Comparison of ENCODE assay signal across 24 cellular contexts in the genomic region with DNA sequence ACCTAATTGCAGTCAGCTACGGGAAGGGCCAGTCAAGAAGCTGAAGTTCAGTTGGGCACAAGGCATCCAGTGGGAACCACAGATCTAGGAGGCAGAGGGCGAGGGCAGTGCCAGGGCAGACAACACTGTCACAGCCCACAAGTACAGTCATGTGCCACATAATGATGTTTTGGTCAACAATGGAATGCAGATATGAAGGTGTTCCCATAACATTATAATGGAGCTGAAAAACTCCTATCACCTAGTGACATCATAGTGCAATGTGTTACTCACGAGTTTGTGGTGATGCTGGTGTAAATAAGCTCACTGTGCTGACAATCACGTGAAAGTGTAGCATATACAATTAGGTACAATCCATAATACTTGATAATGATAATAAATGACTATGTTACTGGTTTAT. TPM values are rescaled to one million over a fixed set of nuclear protein-coding genes. Genes with fewer than 3 reads are reported as not detected.
DNase-seq lines count a peak whose midpoint lies in the region; ATAC-seq, FAIRE-seq and TF ChIP-seq lines count a peak whose summit lies in the region.
"Had no signal": no experiment of that assay in that cellular context is flagged by ENCODE, and none has a peak within 500 bp of the region (broad histone marks: within the 10 kb centered on the region; RNA-seq: fewer than 3 reads in every experiment).

No MANE protein-coding gene starts in this region.

- no peaks in the 10 kb centered on the region for H3K79me1 ChIP-seq in trophoblast cell (ENCODE audit: low read length)
- no peaks in the 10 kb centered on the region for H3K79me1 ChIP-seq in H9 (ENCODE audit: insufficient read depth, low read depth, low read length, poor library complexity, severe bottlenecking)

- H2AFZ ChIP-seq in trophoblast cell (ENCODE audit: insufficient read depth, low read length, poor library complexity): no peak overlapping the region
- H2AFZ ChIP-seq in H9 (ENCODE audit: low read length): no peak overlapping the region
- H2AFZ ChIP-seq: GM23248 had no signal

- no peak overlapping the region for H4K5ac ChIP-seq in H9 (ENCODE audit: insufficient read length, low read depth, low read length)

- no peak for TF ChIP-seq POLR2A in GM12892 (IDR thresholded peaks at IDR 0.05; ENCODE audit: low read depth, low read length)

- H3K4ac ChIP-seq in trophoblast cell (ENCODE audit: low read depth, low read length) (no peak overlapping the region), H9 (ENCODE audit: low read depth, low read length) (no peak overlapping the region)

- no peak overlapping the region for H3K27ac ChIP-seq in trophoblast cell (ENCODE audit: low read depth, low read length)
- H3K27ac ChIP-seq in H9 (ENCODE audit: insufficient read length, low read depth, low read length): no peak overlapping the region
- H3K27ac ChIP-seq: BLaER1 treated with 17β-estradiol and CSF1 and Interleukin-3, amounts not matched to agents 10 nM and 100 nM; GM23248; SK-N-MC had no signal

- H3K36me3 Mint-ChIP-seq in H9 (ENCODE audit: insufficient read depth in 1 of 3, low read depth in 3 of 3): peaks cover 0 to 2% (median 0%) of the 10 kb centered on the region in 3 experiments; a peak in 2 of 7 replicates
- H3K36me3 Mint-ChIP-seq: CD8-positive, alpha-beta T cell; IgD-negative memory B cell had no signal

- H3K36me3 ChIP-seq in bronchial epithelial cell (ENCODE audit: control insufficient read depth, insufficient read depth, low read length): no peaks in the 10 kb centered on the region
- H3K36me3 ChIP-seq in trophoblast cell (ENCODE audit: control insufficient read depth in 1 of 2, insufficient read depth in 2 of 2, low read length in 2 of 2): no peaks in the 10 kb centered on the region
- H3K36me3 ChIP-seq: BLaER1 treated with 17β-estradiol and CSF1 and Interleukin-3, amounts not matched to agents 10 nM and 100 nM had no signal

- ATAC-seq in GM19023 (IDR thresholded peaks at IDR 0.05; ENCODE audit: unreplicated experiment): no peak
- ATAC-seq: CD8-positive, alpha-beta T cell had no signal

- H3K9me3 Mint-ChIP-seq in H9: peaks cover 42 to 49% of the 10 kb centered on the region in 2 experiments
- H3K9me3 Mint-ChIP-seq: CD8-positive, alpha-beta T cell; IgD-negative memory B cell had no signal

- peaks cover 5% of the 10 kb centered on the region for H3K23me2 ChIP-seq in H9 (ENCODE audit: insufficient read length, low read depth, low read length, poor library complexity, severe bottlenecking)

- H3K4me3 ChIP-seq in bronchial epithelial cell (ENCODE audit: low read depth, low read length): no peak overlapping the region
- no peak overlapping the region for H3K4me3 ChIP-seq in trophoblast cell (ENCODE audit: low read depth, low read length)
- H3K4me3 ChIP-seq: BLaER1 treated with 17β-estradiol and CSF1 and Interleukin-3, amounts not matched to agents 10 nM and 100 nM; GM23248; SK-N-MC had no signal

- FAIRE-seq in GM12892 (lab: Jason Lieb, UNC): peak; percentile 44
- FAIRE-seq in bronchial epithelial cell (lab: Jason Lieb, UNC): peak; percentile 7

- H3K4me1 Mint-ChIP-seq in H9: peaks cover 0 to 6% of the 10 kb centered on the region in 2 experiments; a peak in 2 of 4 replicates

- TF ChIP-seq CTCF in bronchial epithelial cell (IDR thresholded peaks at IDR 0.05; ENCODE audit: insufficient read depth, low read length, severe bottlenecking) (no peak), H9 (conservative IDR thresholded peaks at IDR 0.05) (no peak)

- H3K4me2 ChIP-seq in trophoblast cell (ENCODE audit: low read length): no peak overlapping the region
- H3K4me2 ChIP-seq in H9 (ENCODE audit: insufficient read depth, insufficient read length, low read length): no peak overlapping the region
- H3K4me2 ChIP-seq: BLaER1 treated with 17β-estradiol and CSF1 and Interleukin-3, amounts not matched to agents 10 nM and 100 nM had no signal

- H3K79me2 ChIP-seq in trophoblast cell (ENCODE audit: control insufficient read depth, insufficient read depth, low read length, poor library complexity): no peaks in the 10 kb centered on the region
- no peaks in the 10 kb centered on the region for H3K79me2 ChIP-seq in H9 (ENCODE audit: insufficient read depth, low read length)

- peaks cover 2 to 5% of the 10 kb centered on the region in 2 experiments for H3K4me1 ChIP-seq in trophoblast cell (ENCODE audit: control insufficient read depth in 1 of 2, insufficient read depth in 2 of 2, low read length in 2 of 2)
- H3K4me1 ChIP-seq in H9 (ENCODE audit: insufficient read depth, low read length): no peaks in the 10 kb centered on the region

- DNase-seq in GM12892 (ENCODE audit: insufficient read length): no peak
- DNase-seq in M059J (ENCODE audit: low read depth): peak; percentile 69
- DNase-seq in bronchial epithelial cell (ENCODE audit: low read depth): peak; percentile 52
- peak; percentile 13 to 49 for DNase-seq in trophoblast cell
- no peak for DNase-seq in H9
- DNase-seq in islet precursor cell: no peak
- no peak for DNase-seq in NCI-H1105 (lab: John Stamatoyannopoulos, UW)
- DNase-seq: CD8-positive, alpha-beta T cell; DMS153; EL; GM23248; HCEC 1CT; NCI-H1436; NCI-H187 treated with DMSO at 0.1 percent for 48 hours; NCI-H2107; NCI-H446 treated with DMSO at 0.1 percent for 48 hours; NCI-H526 treated with DMSO at 0.1 percent for 48 hours; RPMI8226; SHP77 treated with DMSO at 0.1 percent for 48 hours had no signal

- H3K9ac ChIP-seq in trophoblast cell (ENCODE audit: low read length) (no peak overlapping the region), H9 (ENCODE audit: extremely low read depth, insufficient read length, low read length) (no peak overlapping the region)
- H3K9ac ChIP-seq: BLaER1 treated with 17β-estradiol and CSF1 and Interleukin-3, amounts not matched to agents 10 nM and 100 nM; GM23248 had no signal

- no peak overlapping the region for H2BK120ac ChIP-seq in trophoblast cell (ENCODE audit: insufficient read depth, low read length, poor library complexity)
- H2BK120ac ChIP-seq in H9 (ENCODE audit: low read depth, low read length, poor library complexity, severe bottlenecking): no peak overlapping the region

- H4K8ac ChIP-seq in trophoblast cell (ENCODE audit: low read depth, low read length): no peak overlapping the region
- H4K8ac ChIP-seq in H9 (replicated peaks; ENCODE audit: insufficient read length, low read depth, low read length): no peak overlapping the region

- H4K20me1 ChIP-seq in H9 (ENCODE audit: control insufficient read depth, insufficient read depth, insufficient read length): no peaks in the 10 kb centered on the region
- H4K20me1 ChIP-seq: BLaER1 treated with 17β-estradiol and CSF1 and Interleukin-3, amounts not matched to agents 10 nM and 100 nM had no signal

- H3K27ac Mint-ChIP-seq in H9: no peak overlapping the region
- H3K27ac Mint-ChIP-seq: CD8-positive, alpha-beta T cell had no signal

- H3K9me3 ChIP-seq in trophoblast cell (ENCODE audit: insufficient read depth, low read depth, low read length): no peaks in the 10 kb centered on the region
- H3K9me3 ChIP-seq in H9 (ENCODE audit: control insufficient read depth, low read depth, low read length): peaks cover 14% of the 10 kb centered on the region

- H2BK5ac ChIP-seq in trophoblast cell (ENCODE audit: low read depth, low read length, poor library complexity): no peak overlapping the region
- H2BK5ac ChIP-seq in H9 (ENCODE audit: insufficient read length, low read length): no peak overlapping the region

- H3K56ac ChIP-seq in H9 (ENCODE audit: insufficient read length, low read depth, low read length): no peak overlapping the region

- no peak overlapping the region for H4K12ac ChIP-seq in trophoblast cell (ENCODE audit: low read depth, low read length)

- H2BK15ac ChIP-seq in H9 (ENCODE audit: low read depth, low read length): no peak overlapping the region

- H3K4me3 Mint-ChIP-seq in H9: no peak overlapping the region
- H3K4me3 Mint-ChIP-seq: CD8-positive, alpha-beta T cell; IgD-negative memory B cell had no signal

- no CpG with 5 or more reads among the region's 4 CpGs for whole genome bisulfite sequencing in trophoblast cell (ENCODE audit: extremely low coverage, insufficient coverage, insufficient read length)
- no CpG with 5 or more reads among the region's 4 CpGs for WGBS in H9 (ENCODE audit: extremely low coverage, insufficient read length, low lambda C conversion rate)

- peaks cover 60% of the 10 kb centered on the region for H3K27me3 Mint-ChIP-seq in H9 (ENCODE audit: low read depth)

- no peak overlapping the region for H3T11ph ChIP-seq in H9 (ENCODE audit: low read length)

- H2BK20ac ChIP-seq in H9 (ENCODE audit: low read depth, low read length, poor library complexity, severe bottlenecking): no peak overlapping the region

- H3K14ac ChIP-seq in trophoblast cell (ENCODE audit: low read length): no peak overlapping the region
- H3K14ac ChIP-seq in H9 (ENCODE audit: insufficient read depth, low read length): no peak overlapping the region

- H2AK5ac ChIP-seq in trophoblast cell (ENCODE audit: low read length): no peak overlapping the region
- H2AK5ac ChIP-seq in H9 (ENCODE audit: insufficient read length, low read length): no peak overlapping the region

- H4K91ac ChIP-seq in trophoblast cell (ENCODE audit: low read depth, low read length): no peak overlapping the region
- H4K91ac ChIP-seq in H9 (ENCODE audit: insufficient read length, low read depth, low read length): no peak overlapping the region

- H3K27me3 ChIP-seq in bronchial epithelial cell (ENCODE audit: control insufficient read depth, insufficient read depth, low read length): no peaks in the 10 kb centered on the region
- H3K27me3 ChIP-seq in trophoblast cell (ENCODE audit: insufficient read depth, low read length): peaks cover 9% of the 10 kb centered on the region
- peaks cover 13% of the 10 kb centered on the region; the same call in 1 of the 2 replicates for H3K27me3 ChIP-seq in H9 (ENCODE audit: insufficient read depth, low read length)

- no peak overlapping the region for H3K18ac ChIP-seq in trophoblast cell (ENCODE audit: low read length)
- no peak overlapping the region for H3K18ac ChIP-seq in H9 (ENCODE audit: insufficient read length, low read depth, low read length)

- H2BK12ac ChIP-seq in trophoblast cell (ENCODE audit: low read length): peak overlapping the region; percentile 31
- no peak overlapping the region for H2BK12ac ChIP-seq in H9 (ENCODE audit: insufficient read length, low read depth, low read length)

- no peak overlapping the region for H3K23ac ChIP-seq in trophoblast cell (ENCODE audit: low read length)
- no peak overlapping the region for H3K23ac ChIP-seq in H9 (ENCODE audit: insufficient read length, low read depth, low read length)

RNA-seq across cellular contexts. Expression of gene TMEM255A, which starts 4.5 kb away (rescaled TPM):
- polyA plus RNA-seq in GM12892 (2012; ENCODE audit: missing spikeins): 0.36 TPM
- total RNA-seq in M059J (2014; rRNA removed; shearing (Covaris generic)): 1.9 and 2.6 TPM in 2 replicates
- total RNA-seq in bronchial epithelial cell (not detected in 2 replicates), H9 (2021) (0.20 and 0.77 TPM in 2 replicates)
- polyA plus RNA-seq in trophoblast cell (2013): 0.17 and 0.18 TPM in 2 replicates
- total RNA-seq: CD8-positive, alpha-beta T cell; GM23248; MCF 10A had no signal
- polyA plus RNA-seq: GM23248 had no signal

RNA-seq across cellular contexts. Expression of gene ATP1B4, which starts 46.1 kb away (rescaled TPM):
- not detected for polyA plus RNA-seq in GM12892 (2012; ENCODE audit: missing spikeins)
- not detected in 2 replicates for total RNA-seq in M059J (2014; rRNA removed; shearing (Covaris generic))
- total RNA-seq in bronchial epithelial cell (not detected in 2 replicates), H9 (2021) (not detected in 2 replicates)
- not detected in 2 replicates for polyA plus RNA-seq in trophoblast cell (2013)
- total RNA-seq: CD8-positive, alpha-beta T cell; GM23248; MCF 10A had no signal
- polyA plus RNA-seq: GM23248, IgD-negative memory B cell had no signal

Comparison
In these comparisons a context has a peak if more than half of its experiments do, and no peak if none do; other contexts are left out.
1. DNase-seq: peak in M059J (single experiment), bronchial epithelial cell (single experiment) and trophoblast cell (2 of 2); none in GM12892 (single experiment), H9 (single experiment), islet precursor cell (single experiment) and NCI-H1105 (single experiment).